In genomic region chr11:122775675-122776271, GRCh38 we compare ENCODE assay signal across 18 cellular contexts.
DNase-seq lines count a peak whose midpoint lies in the region; ATAC-seq and TF ChIP-seq lines count a peak whose summit lies in the region.
"Had no signal": no experiment of that assay in that cellular context is flagged by ENCODE, and none has a peak within 500 bp of the region (broad histone marks: within the 10 kb centered on the region; RNA-seq: fewer than 3 reads in every experiment).

No MANE protein-coding gene starts in this region.

- TF ChIP-seq CTCF in heart right ventricle (IDR thresholded peaks at IDR 0.05) (no peak), esophagus muscularis mucosa (IDR thresholded peaks at IDR 0.05) (no peak)

- H3K36me3 Mint-ChIP-seq in stimulated activated naive CD8-positive, alpha-beta T cell treated with anti-CD3 and anti-CD28 coated beads, Interleukin-15, Interleukin-2, amounts not matched to agents 100 ng/mL and 50 ng/mL, for 24 hours (ENCODE audit: low read depth) = peaks cover 50% of the 10 kb centered on the region

- peak; percentile 5 for DNase-seq in activated naive CD4-positive, alpha-beta T cell treated with Interleukin-2 at 50 U/mL for 16 hours
- DNase-seq in activated naive CD4-positive, alpha-beta T cell (lab: John Stamatoyannopoulos, UW) = no peak
- DNase-seq in G401 (ENCODE audit: low spot score) (peak; percentile 21), heart right ventricle (no peak), HAP-1 (ENCODE audit: low spot score in 2 of 2) (no peak), esophagus muscularis mucosa (ENCODE audit: extremely low spot score) (no peak)
- DNase-seq: activated CD4-positive, alpha-beta T cell treated with anti-CD3 and anti-CD28 coated beads, Interleukin-2, amount 10 ng/mL, durations not matched to agents 7 days and 5 days; DMS 273 treated with DMSO at 0.1 percent for 48 hours; Karpas-422; NCI-H510A treated with DMSO at 0.1 percent for 48 hours; psoas muscle; testis had no signal

- no peak for TF ChIP-seq POLR2A in esophagus muscularis mucosa (IDR thresholded peaks at IDR 0.05; ENCODE audit: low read depth)

- no peaks in the 10 kb centered on the region for H3K9me3 Mint-ChIP-seq in stimulated activated naive CD8-positive, alpha-beta T cell treated with anti-CD3 and anti-CD28 coated beads, Interleukin-15, Interleukin-2, amounts not matched to agents 100 ng/mL and 50 ng/mL, for 24 hours
- H3K9me3 Mint-ChIP-seq: activated CD4-positive, alpha-beta T cell treated with anti-CD3 and anti-CD28 coated beads, Interleukin-2, amount 10 ng/mL, durations not matched to agents 7 days and 5 days; CD14-positive monocyte had no signal

- H3K9me3 ChIP-seq in heart right ventricle (no peaks in the 10 kb centered on the region), HAP-1 (no peaks in the 10 kb centered on the region), esophagus muscularis mucosa (no peaks in the 10 kb centered on the region)
- H3K9me3 ChIP-seq: neutrophil, psoas muscle, testis, vagina had no signal

- WGBS in heart right ventricle, 2 donors = 69 to 73% methylated on average over 3 of the region's 3 CpGs
- WGBS in esophagus muscularis mucosa = 76% methylated on average over 3 of the region's 3 CpGs

- H3K4me1 ChIP-seq in heart right ventricle (peaks cover 0 to 57% (median 9%) of the 10 kb centered on the region in 9 donors), HAP-1 (no peaks in the 10 kb centered on the region), esophagus muscularis mucosa (peaks cover 0 to under 1% (median under 1%) of the 10 kb centered on the region in 4 donors)
- H3K4me1 ChIP-seq: psoas muscle had no signal

- peaks cover 72% of the 10 kb centered on the region for H3K4me1 Mint-ChIP-seq in stimulated activated naive CD8-positive, alpha-beta T cell treated with anti-CD3 and anti-CD28 coated beads, Interleukin-15, Interleukin-2, amounts not matched to agents 100 ng/mL and 50 ng/mL, for 24 hours (ENCODE audit: low read depth)

- peak overlapping the region; percentile 88 for H3K27ac Mint-ChIP-seq in stimulated activated naive CD8-positive, alpha-beta T cell treated with anti-CD3 and anti-CD28 coated beads, Interleukin-15, Interleukin-2, amounts not matched to agents 100 ng/mL and 50 ng/mL, for 24 hours
- H3K27ac Mint-ChIP-seq: activated CD4-positive, alpha-beta T cell treated with anti-CD3 and anti-CD28 coated beads, Interleukin-2, amount 10 ng/mL, durations not matched to agents 7 days and 5 days had no signal

- no peak for ATAC-seq in heart right ventricle
- ATAC-seq: psoas muscle had no signal

- intact Hi-C loops in heart right ventricle (cut with DNase I) (no loop called here), esophagus muscularis mucosa (cut with DNase I) (no loop called here)

- H3K27me3 ChIP-seq in heart right ventricle (peaks cover 0 to 23% (median 0%) of the 10 kb centered on the region in 7 donors), HAP-1 (ENCODE audit: low read depth) (0 out of 2 replicates have a peak, but pooled peaks cover 2% of the 10 kb centered on the region), esophagus muscularis mucosa (peaks cover 0 to 22% (median 0%) of the 10 kb centered on the region in 4 donors)
- H3K27me3 ChIP-seq: neutrophil, testis, vagina had no signal

- no peak for TF ChIP-seq EP300 in esophagus muscularis mucosa (IDR thresholded peaks at IDR 0.05)

- peak overlapping the region; percentile 41 for H3K27ac ChIP-seq in angular gyrus (ENCODE audit: low read depth, low read length)
- H3K27ac ChIP-seq in heart right ventricle = no peak overlapping the region
- no peak overlapping the region for H3K27ac ChIP-seq in esophagus muscularis mucosa (replicated peaks in 1 of 4)
- H3K27ac ChIP-seq: HL-60, neutrophil, psoas muscle, testis, vagina had no signal

- peaks cover 0 to 15% (median 0%) of the 10 kb centered on the region in 9 donors for H3K36me3 ChIP-seq in heart right ventricle
- no peaks in the 10 kb centered on the region for H3K36me3 ChIP-seq in HAP-1 (replicated peaks)
- no peaks in the 10 kb centered on the region for H3K36me3 ChIP-seq in esophagus muscularis mucosa
- H3K36me3 ChIP-seq: vagina had no signal

- H3K4me3 ChIP-seq in heart right ventricle (peak overlapping the region in 1 of 10 donors; percentile 50), HAP-1 (no peak overlapping the region), esophagus muscularis mucosa (no peak overlapping the region)
- H3K4me3 ChIP-seq: psoas muscle, testis, vagina had no signal

- no peak overlapping the region for H3K4me3 Mint-ChIP-seq in stimulated activated naive CD8-positive, alpha-beta T cell treated with anti-CD3 and anti-CD28 coated beads, Interleukin-15, Interleukin-2, amounts not matched to agents 100 ng/mL and 50 ng/mL, for 24 hours
- H3K4me3 Mint-ChIP-seq: activated CD4-positive, alpha-beta T cell treated with anti-CD3 and anti-CD28 coated beads, Interleukin-2, amount 10 ng/mL, durations not matched to agents 7 days and 5 days; CD14-positive monocyte had no signal

- in situ Hi-C loops in G401 (cut with HindIII; ENCODE audit: low sequenced_read_pairs) (no loop called here), HAP-1 (cut with MboI; ENCODE audit: low sequenced_read_pairs) (no loop called here)

- no peaks in the 10 kb centered on the region for H3K27me3 Mint-ChIP-seq in stimulated activated naive CD8-positive, alpha-beta T cell treated with anti-CD3 and anti-CD28 coated beads, Interleukin-15, Interleukin-2, amounts not matched to agents 100 ng/mL and 50 ng/mL, for 24 hours
- H3K27me3 Mint-ChIP-seq: activated CD4-positive, alpha-beta T cell treated with anti-CD3 and anti-CD28 coated beads, Interleukin-2, amount 10 ng/mL, durations not matched to agents 7 days and 5 days had no signal

Comparison
In these comparisons a context has a peak if more than half of its experiments do, and no peak if none do; other contexts are left out.
1. DNase-seq: peak in activated naive CD4-positive, alpha-beta T cell treated with Interleukin-2 at 50 U/mL for 16 hours (single experiment) and G401 (single experiment); none in activated naive CD4-positive, alpha-beta T cell (0 of 4), heart right ventricle (0 of 2), HAP-1 (0 of 2) and esophagus muscularis mucosa (single experiment).